11 cellular contexts compared by ENCODE assay signal in the genomic region with DNA sequence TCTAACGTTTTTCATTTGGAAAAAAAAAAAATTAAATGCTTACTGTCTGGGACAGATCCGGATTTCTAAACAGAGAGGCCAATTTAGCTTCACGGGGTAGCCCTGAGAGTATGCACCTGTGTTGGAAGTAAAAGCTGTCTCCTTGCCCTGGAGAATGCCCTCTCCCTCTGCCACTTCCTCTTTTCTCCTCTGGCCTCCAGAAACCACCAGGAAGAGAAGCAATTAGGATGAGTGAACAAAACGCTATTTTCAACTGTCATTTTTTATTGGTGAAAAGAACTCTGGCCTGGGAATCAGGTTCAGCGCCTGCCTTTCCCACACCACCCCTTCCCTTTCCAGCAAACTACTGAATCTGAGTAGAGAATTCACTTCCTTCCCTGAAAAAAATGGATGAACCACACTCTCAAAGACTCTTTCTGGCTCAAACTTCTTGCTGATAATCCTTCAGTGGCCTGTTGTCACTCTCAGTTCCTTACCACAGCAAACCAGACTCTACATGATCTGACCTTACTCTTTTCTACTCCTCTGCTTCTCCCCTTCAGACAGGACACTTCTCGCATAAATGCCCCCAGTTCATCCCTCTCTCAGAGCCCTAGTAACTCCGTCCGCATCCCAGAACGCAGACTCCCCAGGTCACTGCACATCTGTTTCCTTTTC. TPM values are rescaled to one million over a fixed set of nuclear protein-coding genes. Genes with fewer than 3 reads are reported as not detected.
A peak's percentile ranks its signal among the peaks of the same experiment; 100 is the strongest.
DNase-seq lines count a peak whose midpoint lies in the region; ATAC-seq and TF ChIP-seq lines count a peak whose summit lies in the region.
"Had no signal": no experiment of that assay in that cellular context is flagged by ENCODE, and none has a peak within 500 bp of the region (broad histone marks: within the 10 kb centered on the region; RNA-seq: fewer than 3 reads in every experiment).

No MANE protein-coding gene starts in this region.

- H3K36me3 ChIP-seq in smooth muscle cell (ENCODE audit: low read depth): no peaks in the 10 kb centered on the region

- peak; percentile 69 for DNase-seq in SIG-M5 treated with dmso at 0.1 percent for 504 hours (lab: John Stamatoyannopoulos, UW; ENCODE audit: unreplicated experiment)
- no peak for DNase-seq in SIG-M5 (lab: John Stamatoyannopoulos, UW)
- peak; percentile 38 for DNase-seq in OCI-M1 (lab: John Stamatoyannopoulos, UW)
- no peak for DNase-seq in smooth muscle cell (lab: John Stamatoyannopoulos, UW; ENCODE audit: unreplicated experiment)
- no peak for DNase-seq in posterior vena cava (ENCODE audit: low spot score)
- DNase-seq in NCI-H446 treated with DMSO at 0.1 percent for 48 hours (lab: John Stamatoyannopoulos, UW): no peak
- DNase-seq: activated CD4-positive, CD25-positive, alpha-beta regulatory T cell treated with anti-CD3 and anti-CD28 coated beads, Interleukin-2, amount 50 U/mL, for 72 hours; effector memory CD8-positive, alpha-beta T cell; NCI-H187 had no signal

- 84% methylated on average over 9 of the region's 9 CpGs for WGBS in smooth muscle cell (ENCODE audit: low lambda C conversion rate)

- H3K27ac ChIP-seq in smooth muscle cell (ENCODE audit: low read depth): peak overlapping the region; percentile 2

- H2AFZ ChIP-seq in smooth muscle cell (ENCODE audit: low read depth): no peak overlapping the region

- no peak overlapping the region for H3K4me2 ChIP-seq in smooth muscle cell

- TF ChIP-seq CTCF in smooth muscle cell (IDR thresholded peaks at IDR 0.05; ENCODE audit: borderline replicate concordance, insufficient read depth, poor library complexity, severe bottlenecking): no peak

- H3K79me2 ChIP-seq in smooth muscle cell (ENCODE audit: low read depth): peaks cover 98% of the 10 kb centered on the region

- no peaks in the 10 kb centered on the region for H3K9me3 Mint-ChIP-seq in dendritic cell treated with granulocyte-macrophage colony-stimulating factor and Interleukin-4, amounts not matched to agents 40 ng/mL and 50 ng/mL, for 4 days
- H3K9me3 Mint-ChIP-seq: effector memory CD8-positive, alpha-beta T cell had no signal

- no peaks in the 10 kb centered on the region for H3K27me3 ChIP-seq in smooth muscle cell (ENCODE audit: low read depth)

- H3K4me1 ChIP-seq in smooth muscle cell (ENCODE audit: low read depth): peaks cover 24% of the 10 kb centered on the region

- H3K9me3 ChIP-seq in smooth muscle cell (replicated peaks; ENCODE audit: low read depth): no peaks in the 10 kb centered on the region

- H3K9ac ChIP-seq in smooth muscle cell (ENCODE audit: low read depth): no peak overlapping the region

- H3K36me3 Mint-ChIP-seq in dendritic cell treated with granulocyte-macrophage colony-stimulating factor and Interleukin-4, amounts not matched to agents 40 ng/mL and 50 ng/mL, for 4 days (ENCODE audit: low read depth): peaks cover 5% of the 10 kb centered on the region

- peaks cover 3% of the 10 kb centered on the region for H3F3A ChIP-seq in smooth muscle cell (ENCODE audit: low read depth)

- H4K20me1 ChIP-seq in smooth muscle cell (ENCODE audit: low read depth): peaks cover 100% of the 10 kb centered on the region

- ATAC-seq in HG02798 (IDR thresholded peaks at IDR 0.05; ENCODE audit: poor library complexity, unreplicated experiment): no peak

- H3K4me3 Mint-ChIP-seq in dendritic cell treated with granulocyte-macrophage colony-stimulating factor and Interleukin-4, amounts not matched to agents 40 ng/mL and 50 ng/mL, for 4 days: peak overlapping the region; percentile 18
- H3K4me3 Mint-ChIP-seq: effector memory CD8-positive, alpha-beta T cell had no signal

- H3K4me3 ChIP-seq in smooth muscle cell: no peak overlapping the region

- H3K27me3 Mint-ChIP-seq in dendritic cell treated with granulocyte-macrophage colony-stimulating factor and Interleukin-4, amounts not matched to agents 40 ng/mL and 50 ng/mL, for 4 days: no peaks in the 10 kb centered on the region
- H3K27me3 Mint-ChIP-seq: effector memory CD8-positive, alpha-beta T cell had no signal

- intact Hi-C loops in dendritic cell treated with granulocyte-macrophage colony-stimulating factor and Interleukin-4, amounts not matched to agents 40 ng/mL and 50 ng/mL, for 4 days (cut with micrococcal nuclease): no loop called here
- intact Hi-C loops in posterior vena cava (cut with DNase I): no loop called here

- H3K27ac Mint-ChIP-seq in dendritic cell treated with granulocyte-macrophage colony-stimulating factor and Interleukin-4, amounts not matched to agents 40 ng/mL and 50 ng/mL, for 4 days: peak overlapping the region; percentile 82
- H3K27ac Mint-ChIP-seq: effector memory CD8-positive, alpha-beta T cell had no signal

- peaks cover 77% of the 10 kb centered on the region for H3K4me1 Mint-ChIP-seq in dendritic cell treated with granulocyte-macrophage colony-stimulating factor and Interleukin-4, amounts not matched to agents 40 ng/mL and 50 ng/mL, for 4 days (ENCODE audit: low read depth)

RNA-seq across cellular contexts. Expression of a gene that starts 29.8 kb away (rescaled TPM):
- 16.1 and 27.6 TPM in 2 replicates for total RNA-seq in smooth muscle cell
- polyA plus RNA-seq in smooth muscle cell: 12.2 and 12.7 TPM in 2 replicates
- 10 to 100 TPM; 64.2 to 64.5 TPM for total RNA-seq in posterior vena cava

Comparison
In these comparisons a context has a peak if more than half of its experiments do, and no peak if none do; other contexts are left out.
1. DNase-seq: peak in SIG-M5 treated with dmso at 0.1 percent for 504 hours (single experiment) and OCI-M1 (single experiment); none in SIG-M5 (single experiment), smooth muscle cell (single experiment), posterior vena cava (single experiment) and NCI-H446 treated with DMSO at 0.1 percent for 48 hours (single experiment).